In the genomic region with DNA sequence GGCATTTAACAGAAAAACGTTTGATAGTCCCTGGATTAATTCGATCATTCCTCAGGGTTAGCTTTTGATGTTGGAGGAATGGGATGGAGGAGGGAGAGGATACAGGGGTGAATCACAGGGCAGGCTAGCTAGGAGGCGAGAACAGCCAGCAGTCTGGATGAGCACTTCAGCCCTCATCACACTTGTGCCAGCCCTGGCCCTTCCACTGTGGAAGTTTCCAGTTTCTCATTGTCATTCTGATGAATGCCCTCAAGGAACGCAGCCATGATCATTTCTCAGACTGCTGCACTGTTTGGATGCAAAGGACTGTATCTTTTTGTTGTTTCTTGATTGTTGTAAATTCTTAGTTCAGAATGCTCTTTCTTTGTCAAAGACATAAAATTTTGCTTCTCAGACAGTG, we compare ENCODE assay signal across 16 cellular contexts.
"Had no signal": no experiment of that assay in that cellular context is flagged by ENCODE, and none has a peak within 500 bp of the region (broad histone marks: within the 10 kb centered on the region; RNA-seq: fewer than 3 reads in every experiment).

No MANE protein-coding gene starts in this region.

- ATAC-seq: activated CD4-positive, alpha-beta T cell treated with anti-CD3 and anti-CD28 coated beads for 36 hours; activated T-cell treated with anti-CD3 and anti-CD28 coated beads, Interleukin-2, amount 50 U/mL, for 72 hours; left colon; pancreas had no signal

- H3K36me3 ChIP-seq: ascending aorta, cardiac muscle cell, colonic mucosa, neural progenitor cell, pancreas, stomach, thoracic aorta had no signal

- H3K27me3 ChIP-seq: ascending aorta, cardiac muscle cell, colonic mucosa, neural progenitor cell, pancreas had no signal

- H3K4me3 ChIP-seq: ascending aorta, cardiac muscle cell, colonic mucosa, neural progenitor cell, pancreas, stomach, thoracic aorta had no signal

- H3K27ac ChIP-seq: ascending aorta, cardiac muscle cell, colonic mucosa, epithelial cell of prostate, neural progenitor cell, pancreas, stomach, thoracic aorta had no signal

- H3K4me3 Mint-ChIP-seq: activated CD4-positive, alpha-beta memory T cell treated with anti-CD3 and anti-CD28 coated beads, Interleukin-2, amount 10 ng/mL, durations not matched to agents 7 days and 5 days; activated CD4-positive, alpha-beta T cell treated with anti-CD3 and anti-CD28 coated beads for 36 hours; activated T-cell treated with anti-CD3 and anti-CD28 coated beads, Interleukin-2, amount 50 U/mL, for 72 hours; memory B cell; neural progenitor cell had no signal

- H3K9ac ChIP-seq: neural progenitor cell had no signal

- H3K9me3 Mint-ChIP-seq: activated CD4-positive, alpha-beta memory T cell treated with anti-CD3 and anti-CD28 coated beads, Interleukin-2, amount 10 ng/mL, durations not matched to agents 7 days and 5 days; activated T-cell treated with anti-CD3 and anti-CD28 coated beads, Interleukin-2, amount 50 U/mL, for 72 hours; memory B cell; neural progenitor cell had no signal

- H3K9me3 ChIP-seq: ascending aorta, colonic mucosa, pancreas, stomach, thoracic aorta had no signal

- H3K27ac Mint-ChIP-seq: activated CD4-positive, alpha-beta memory T cell treated with anti-CD3 and anti-CD28 coated beads, Interleukin-2, amount 10 ng/mL, durations not matched to agents 7 days and 5 days; activated CD4-positive, alpha-beta T cell treated with anti-CD3 and anti-CD28 coated beads for 36 hours; activated T-cell treated with anti-CD3 and anti-CD28 coated beads, Interleukin-2, amount 50 U/mL, for 72 hours; memory B cell; neural progenitor cell had no signal

- DNase-seq: activated CD4-positive, alpha-beta memory T cell treated with anti-CD3 and anti-CD28 coated beads, Interleukin-2, amount 10 ng/mL, durations not matched to agents 7 days and 5 days; activated CD4-positive, alpha-beta T cell treated with anti-CD3 and anti-CD28 coated beads for 36 hours; activated naive CD4-positive, alpha-beta T cell; activated T-cell treated with anti-CD3 and anti-CD28 coated beads, Interleukin-2, amount 50 U/mL, for 72 hours; colonic mucosa; effector CD4-positive, alpha-beta T cell; left colon; pancreas; stimulated activated CD4-positive, alpha-beta T cell treated with anti-CD3 and anti-CD28 coated beads, Interleukin-4, amount 100 ng/mL, for 4 hours; stomach had no signal

- H3K4me2 ChIP-seq: neural progenitor cell had no signal

- H3K4me1 Mint-ChIP-seq: activated CD4-positive, alpha-beta memory T cell treated with anti-CD3 and anti-CD28 coated beads, Interleukin-2, amount 10 ng/mL, durations not matched to agents 7 days and 5 days; activated CD4-positive, alpha-beta T cell treated with anti-CD3 and anti-CD28 coated beads for 36 hours had no signal

- H2AFZ ChIP-seq: neural progenitor cell had no signal

- H3K4me1 ChIP-seq: ascending aorta, colonic mucosa, pancreas, stomach had no signal

- H3K36me3 Mint-ChIP-seq: memory B cell, neural progenitor cell had no signal
